In the genomic region with DNA sequence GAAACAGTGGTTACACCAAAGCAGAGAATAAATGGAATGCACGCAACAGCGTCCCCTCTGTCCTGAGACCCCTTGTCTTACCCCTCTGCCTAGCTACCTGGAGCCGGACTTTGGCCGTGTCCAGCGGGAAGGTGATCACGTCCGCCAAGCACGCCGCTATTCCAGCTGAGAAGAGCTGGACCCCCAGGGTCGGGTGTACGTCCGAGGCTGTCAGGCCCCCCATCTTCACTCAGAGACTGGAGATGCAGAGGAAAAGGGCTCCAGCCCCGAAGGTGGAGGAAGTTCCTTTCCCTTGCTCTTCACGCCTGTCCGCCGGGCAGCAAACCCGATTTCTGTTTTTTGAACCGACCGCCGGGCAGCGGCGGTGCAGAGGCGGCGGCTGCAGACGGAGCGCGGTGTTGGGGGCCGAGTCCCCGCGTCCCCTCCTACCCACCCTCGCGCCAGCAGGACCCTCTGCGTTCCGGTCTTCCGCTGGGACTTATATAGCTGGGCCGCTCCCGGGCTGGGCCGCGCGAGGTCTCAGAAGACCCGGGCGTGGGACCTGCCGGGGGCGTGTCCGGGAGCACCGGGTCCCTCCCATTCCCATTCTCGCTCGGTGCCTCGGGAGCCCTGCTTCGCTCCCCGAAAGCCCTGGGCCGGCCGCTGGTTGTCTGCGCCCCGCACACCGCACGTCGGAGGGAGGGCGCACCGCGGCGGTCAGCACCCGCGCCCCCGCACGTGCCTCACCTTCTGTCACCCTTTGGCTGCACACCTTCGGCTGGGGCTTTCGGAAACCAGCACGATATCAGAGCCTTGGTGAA, we compare ENCODE assay signal across 1 cellular context.
TF ChIP-seq lines count a peak whose summit lies in the region.

Gene UCP1, minus strand, starts transcription at position 455 of the 800 bp plus-strand sequence. Its CDS starts 232 bp downstream, at position 223.

TF ChIP-seq in H1, 55 proteins besides CTCF, POLR2A, EP300 and RAD21 (continued from another document):
- TF ChIP-seq SIN3A (conservative IDR thresholded peaks at IDR 0.05 in 1 of 2, IDR thresholded peaks at IDR 0.05 in 1 of 2; ENCODE audit: low read depth in 1 of 2, low read length in 2 of 2): 0 out of 4 replicates have a peak, but pooled peaks of 1 of the 2 experiments have one; percentile 39
- peak; percentile 72 for TF ChIP-seq TAF1 (IDR thresholded peaks at IDR 0.05; ENCODE audit: low read depth, low read length)
- peak; percentile 89 for TF ChIP-seq EZH2 (IDR thresholded peaks at IDR 0.05; ENCODE audit: low read depth, low read length, severe bottlenecking)
- TF ChIP-seq PHF8 (conservative IDR thresholded peaks at IDR 0.05; ENCODE audit: low read depth, low read length): peak; percentile 42; the same call in 1 of the 2 replicates
- TF ChIP-seq KDM4A (IDR thresholded peaks at IDR 0.05; ENCODE audit: low read depth, low read length, severe bottlenecking): peak; percentile 95
- no peak for TF ChIP-seq BACH1 (IDR thresholded peaks at IDR 0.05; ENCODE audit: low read length)
- no peak for TF ChIP-seq CEBPB (IDR thresholded peaks at IDR 0.05; ENCODE audit: low read depth, low read length)
- no peak for TF ChIP-seq SIX5 (IDR thresholded peaks at IDR 0.05; ENCODE audit: low read depth, low read length)
- TF ChIP-seq RNF2 (IDR thresholded peaks at IDR 0.05; ENCODE audit: borderline replicate concordance, low read depth, low read length, missing control alignments, poor library complexity, severe bottlenecking): peak; percentile 28
- TF ChIP-seq CHD2 (IDR thresholded peaks at IDR 0.05; ENCODE audit: low read length): 0 out of 2 replicates have a peak, but pooled peaks have one; percentile 32
- no peak for TF ChIP-seq ATF3 (IDR thresholded peaks at IDR 0.05; ENCODE audit: insufficient read depth, low read depth, low read length)
- TF ChIP-seq, protein P1, sequence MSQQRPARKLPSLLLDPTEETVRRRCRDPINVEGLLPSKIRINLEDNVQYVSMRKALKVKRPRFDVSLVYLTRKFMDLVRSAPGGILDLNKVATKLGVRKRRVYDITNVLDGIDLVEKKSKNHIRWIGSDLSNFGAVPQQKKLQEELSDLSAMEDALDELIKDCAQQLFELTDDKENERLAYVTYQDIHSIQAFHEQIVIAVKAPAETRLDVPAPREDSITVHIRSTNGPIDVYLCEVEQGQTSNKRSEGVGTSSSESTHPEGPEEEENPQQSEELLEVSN (IDR thresholded peaks at IDR 0.05): peak; percentile 72; the same call in 1 of the 2 replicates
- TF ChIP-seq TBP (IDR thresholded peaks at IDR 0.05; ENCODE audit: low read depth, low read length): peak; percentile 77
- TF ChIP-seq ASH2L (IDR thresholded peaks at IDR 0.05; ENCODE audit: low read length): peak; percentile 71
- TF ChIP-seq BCL11A (IDR thresholded peaks at IDR 0.05; ENCODE audit: low read depth in 2 of 2, low read length in 2 of 2): no peak
- peak; percentile 49; the same call in 1 of the 2 replicates for TF ChIP-seq RBBP5 (IDR thresholded peaks at IDR 0.05; ENCODE audit: borderline replicate concordance, low read depth, low read length)
